ENCODE assay signal across 8 cellular contexts in genomic region chr11:78416285-78417174, GRCh38. TPM values are rescaled to one million over a fixed set of nuclear protein-coding genes. Genes with fewer than 3 reads are reported as not detected.
DNase-seq lines count a peak whose midpoint lies in the region; ATAC-seq, FAIRE-seq and TF ChIP-seq lines count a peak whose summit lies in the region.

No MANE protein-coding gene starts in this region.

- FAIRE-seq in keratinocyte (lab: Jason Lieb, UNC): no peak

- DNase-seq in A673 (ENCODE audit: low spot score) (peak; percentile 96), NCI-H2227 treated with DMSO at 0.1 percent for 48 hours (lab: John Stamatoyannopoulos, UW) (peak; percentile 75), caudate nucleus (lab: John Stamatoyannopoulos, UW) (peak in 58 of 61 donors; percentile 31 to 89 (median 69)), keratinocyte (ENCODE audit: low read depth, low spot score) (no peak)
- peak in 3 of 4 experiments; percentile 42 to 63 (median 62) for DNase-seq in activated CD4-positive, CD25-positive, alpha-beta regulatory T cell (lab: John Stamatoyannopoulos, UW)
- peak; percentile 56 to 65 (median 62) for DNase-seq in stimulated activated CD4-positive, alpha-beta T cell treated with anti-CD3 and anti-CD28 coated beads, Interleukin-12 subunit alpha, Interleukin-12 subunit beta, amount 100 ng/mL, for 48 hours (ENCODE audit: low read depth in 2 of 3, low spot score in 1 of 3)

- no peaks in the 10 kb centered on the region for H3K27me3 ChIP-seq in A673 (replicated peaks; ENCODE audit: insufficient read depth, low read depth, low read length, poor library complexity)
- H3K27me3 ChIP-seq in keratinocyte (ENCODE audit: control insufficient read depth, extremely low read depth, insufficient read depth, low read length): peaks cover 13% of the 10 kb centered on the region

- H3K27ac ChIP-seq in A673 (ENCODE audit: low read depth, low read length, poor library complexity, severe bottlenecking) (peak overlapping the region; percentile 54), caudate nucleus (ENCODE audit: low read depth, low read length) (peak overlapping the region; percentile 94), keratinocyte (ENCODE audit: control insufficient read depth, insufficient read depth, low read length) (peak overlapping the region; percentile 26)

- H3K4me3 ChIP-seq in A673 (ENCODE audit: low read depth, low read length, poor library complexity, severe bottlenecking) (peak overlapping the region; percentile 75), keratinocyte (ENCODE audit: control insufficient read depth in 2 of 3, extremely low read depth in 1 of 3, insufficient read depth in 2 of 3, low read depth in 1 of 3, low read length in 3 of 3) (peak overlapping the region; percentile 62 to 70 (median 65))

- CTCF ChIA-PET in A673 (lab: Charles Lee): interaction anchor here (0.6 to 1.8 kb wide), 5 partner anchors 148 to 1984 kb away, joined by 3 to 9 read pairs (median 5); no protein-coding TSS in a partner anchor

- TF ChIP-seq CTCF in A673 (conservative IDR thresholded peaks at IDR 0.05; ENCODE audit: low read depth, low read length) (peak; percentile 80), keratinocyte (optimal IDR thresholded peaks at IDR 0.05 in 1 of 3, IDR thresholded peaks at IDR 0.05 in 1 of 3, conservative IDR thresholded peaks at IDR 0.05 in 1 of 3; ENCODE audit: extremely low read depth in 1 of 3, insufficient read depth in 2 of 3, low read length in 3 of 3) (peak; percentile 15 to 38 (median 27))

- no peaks in the 10 kb centered on the region for H3K9me1 ChIP-seq in keratinocyte (ENCODE audit: control insufficient read depth, extremely low read depth, insufficient read depth, low read length)

- H2AFZ ChIP-seq in keratinocyte (ENCODE audit: control insufficient read depth, low read length): peak overlapping the region; percentile 69

- peaks cover 49% of the 10 kb centered on the region for H3K4me1 ChIP-seq in A673 (ENCODE audit: insufficient read depth, low read length, poor library complexity, severe bottlenecking)
- H3K4me1 ChIP-seq in keratinocyte (ENCODE audit: control insufficient read depth, extremely low read depth, insufficient read depth, low read length): peaks cover 20% of the 10 kb centered on the region

- ATAC-seq in GM18870 (IDR thresholded peaks at IDR 0.05; ENCODE audit: unreplicated experiment) (peak; percentile 39), HG03159 (IDR thresholded peaks at IDR 0.05; ENCODE audit: unreplicated experiment) (peak; percentile 49)

- dilution Hi-C loops in keratinocyte (cut with MboI; ENCODE audit: extremely low pct_ligation_motif_present, low sequenced_read_pairs): no loop called here

- intact Hi-C loops in A673 (cut with micrococcal nuclease; ENCODE audit: unreplicated experiment): loop anchor here (1.0 to 10.0 kb wide), 2 partner anchors 62 to 148 kb away; no protein-coding TSS in a partner anchor

- TSS peak; percentile 53 for BruUV-seq in A673 (replicated peaks; lab: Mats Ljungman, UMichigan)

- peak overlapping the region; percentile 82 for H3K4me2 ChIP-seq in keratinocyte (ENCODE audit: control insufficient read depth, extremely low read depth, insufficient read depth, low read depth, low read length)

- POLR2A ChIA-PET in A673 (lab: Charles Lee; ENCODE audit: low non-redundant PET): no interaction called here

- H3K36me3 ChIP-seq in A673 (ENCODE audit: insufficient read depth, low read length, poor library complexity, severe bottlenecking) (no peaks in the 10 kb centered on the region), keratinocyte (ENCODE audit: control insufficient read depth in 2 of 2, extremely low read depth in 1 of 2, insufficient read depth in 2 of 2, low read length in 2 of 2) (no peaks in the 10 kb centered on the region)

- H4K20me1 ChIP-seq in keratinocyte (ENCODE audit: control insufficient read depth, extremely low read depth, insufficient read depth, low read length): no peaks in the 10 kb centered on the region

- no peaks in the 10 kb centered on the region for H3K9me3 ChIP-seq in A673 (ENCODE audit: low read depth, low read length, poor library complexity, severe bottlenecking)
- no peaks in the 10 kb centered on the region for H3K9me3 ChIP-seq in keratinocyte (ENCODE audit: control insufficient read depth, low read depth, low read length)

- H3K9ac ChIP-seq in keratinocyte (ENCODE audit: control insufficient read depth, extremely low read depth, insufficient read depth, low read length): peak overlapping the region; percentile 69

- H3K79me2 ChIP-seq in keratinocyte (ENCODE audit: control insufficient read depth, insufficient read depth, low read length): no peaks in the 10 kb centered on the region

RNA-seq across cellular contexts. Expression of gene GAB2, which starts 1.1 kb away (rescaled TPM):
- total RNA-seq in A673 (2021): 21.5 and 29.9 TPM in 2 replicates
- polyA plus RNA-seq in keratinocyte: 0.36 to 1.2 TPM (median 0.68 TPM) in 3 replicates
- 2.2 TPM for polyA plus RNA-seq in keratinocyte (2011; ENCODE audit: low read depth)
- polyA plus RNA-seq in keratinocyte (2011; cell fraction: cytosol; rRNA removed): 0.94 and 1.3 TPM in 2 replicates
- 2.8 TPM in 2 replicates for polyA plus RNA-seq in keratinocyte (2011; cell fraction: nucleus; rRNA removed)
- polyA plus RNA-seq in keratinocyte (2012; ENCODE audit: low replicate concordance): 0.40 and 5.0 TPM in 2 replicates
- 0.74 to 3.8 TPM (median 3.7 TPM) in 3 replicates for polyA minus RNA-seq in keratinocyte
- 1.7 TPM for polyA minus RNA-seq in keratinocyte (2011; cell fraction: cytosol; rRNA and poly(A)+ RNA removed)
- polyA minus RNA-seq in keratinocyte (2011; cell fraction: nucleus; rRNA and poly(A)+ RNA removed): 1.8 and 2.6 TPM in 2 replicates

Comparison
In these comparisons a context has a peak if more than half of its experiments do, and no peak if none do; other contexts are left out.
1. H3K27ac ChIP-seq: peak in every context shown above with its lines; median percentile 94 in caudate nucleus; 54 in A673; 26 in keratinocyte.